ENCODE assay signal across 14 cellular contexts in genomic region chr2:20164061-20164733, GRCh38.
A peak's percentile ranks its signal among the peaks of the same experiment; 100 is the strongest.
DNase-seq lines count a peak whose midpoint lies in the region; ATAC-seq, FAIRE-seq and TF ChIP-seq lines count a peak whose summit lies in the region.
"Had no signal": no experiment of that assay in that cellular context is flagged by ENCODE, and none has a peak within 500 bp of the region (broad histone marks: within the 10 kb centered on the region; RNA-seq: fewer than 3 reads in every experiment).

No MANE protein-coding gene starts in this region.

- no peaks in the 10 kb centered on the region for H3K36me3 Mint-ChIP-seq in endodermal cell (ENCODE audit: low read depth)

- peak overlapping the region; percentile 0 to 81; a peak in 4 of 6 replicates for H3K27ac ChIP-seq in A549
- no peak overlapping the region for H3K27ac ChIP-seq in endodermal cell (ENCODE audit: low read depth, low read length)
- no peak overlapping the region for H3K27ac ChIP-seq in OCI-LY7 (ENCODE audit: low read depth, low read length, poor library complexity, severe bottlenecking)
- H3K27ac ChIP-seq: heart right ventricle, lower lobe of right lung had no signal

- no peaks in the 10 kb centered on the region for H3K4me1 Mint-ChIP-seq in endodermal cell
- H3K4me1 Mint-ChIP-seq: activated CD4-positive, alpha-beta T cell treated with anti-CD3 and anti-CD28 coated beads, Interleukin-2, amount 10 ng/mL, durations not matched to agents 24 days and 14 days had no signal

- intact Hi-C loops in OCI-LY7 (cut with micrococcal nuclease; ENCODE audit: unreplicated experiment): no loop called here

- H3K4me2 ChIP-seq in A549 (no peak overlapping the region), OCI-LY7 (ENCODE audit: low read length) (no peak overlapping the region)

- H3K4me3 Mint-ChIP-seq in endodermal cell: no peak overlapping the region
- H3K4me3 Mint-ChIP-seq: activated CD4-positive, alpha-beta T cell treated with anti-CD3 and anti-CD28 coated beads, Interleukin-2, amount 10 ng/mL, durations not matched to agents 24 days and 14 days; CD4-positive, alpha-beta T cell had no signal

- CTCF ChIA-PET in A549 (lab: Yijun Ruan, JAX): interaction anchor here (1.2 to 3.5 kb wide), 6 partner anchors 12 to 61 kb away, joined by 3 to 11 read pairs (median 4); partner anchors contain the start of gene SDC1
- CTCF ChIA-PET in OCI-LY7 (lab: Charles Lee; ENCODE audit: unreplicated experiment): no interaction called here

- H3K27me3 Mint-ChIP-seq in endodermal cell (ENCODE audit: insufficient read depth): no peaks in the 10 kb centered on the region

- H4K20me1 ChIP-seq in OCI-LY7 (ENCODE audit: insufficient read depth, low read length): no peaks in the 10 kb centered on the region

- POLR2A ChIA-PET in A549 (lab: Yijun Ruan, JAX): no interaction called here
- POLR2A ChIA-PET in OCI-LY7 (lab: Charles Lee): no interaction called here

- H3K27ac Mint-ChIP-seq in endodermal cell: no peak overlapping the region
- H3K27ac Mint-ChIP-seq: activated CD4-positive, alpha-beta T cell treated with anti-CD3 and anti-CD28 coated beads, Interleukin-2, amount 10 ng/mL, durations not matched to agents 24 days and 14 days; CD4-positive, alpha-beta T cell had no signal

- H3K9ac ChIP-seq in endodermal cell (ENCODE audit: extremely low read depth, low read length, poor library complexity, severe bottlenecking): no peak overlapping the region

- H3K36me3 ChIP-seq in endodermal cell (ENCODE audit: control insufficient read depth, insufficient read depth, low read length) (no peaks in the 10 kb centered on the region), OCI-LY7 (ENCODE audit: insufficient read depth, low read length) (no peaks in the 10 kb centered on the region)
- H3K36me3 ChIP-seq: heart right ventricle, lower lobe of right lung had no signal

- no peak for FAIRE-seq in A549 (lab: Jason Lieb, UNC)

- TF ChIP-seq CTCF in A549 (IDR thresholded peaks at IDR 0.05) (no peak), endodermal cell (conservative IDR thresholded peaks at IDR 0.05) (no peak), OCI-LY7 (conservative IDR thresholded peaks at IDR 0.05; ENCODE audit: low read length) (no peak)

- no peak for TF ChIP-seq EP300 in A549 (IDR thresholded peaks at IDR 0.05)

- TF ChIP-seq RAD21 in A549 (conservative IDR thresholded peaks at IDR 0.05 in 1 of 2, IDR thresholded peaks at IDR 0.05 in 1 of 2): no peak

- no peaks in the 10 kb centered on the region for H3K9me2 ChIP-seq in OCI-LY7 (ENCODE audit: insufficient read depth, low read length)

- BruUV-seq in OCI-LY7 (replicated peaks; lab: Mats Ljungman, UMichigan): no TSS peak

- 75% methylated on average over 9 of the region's 10 CpGs for WGBS in A549 (ENCODE audit: missing lambda C conversion rate)
- 70 to 80% methylated on average over 5 to 10 of the region's 10 CpGs for WGBS in endodermal cell (ENCODE audit: insufficient coverage in 1 of 2, insufficient read length in 1 of 2), 2 experiments

- H3K9me3 ChIP-seq in A549 (peaks cover 7% of the 10 kb centered on the region; the same call in 1 of the 3 replicates), endodermal cell (ENCODE audit: control insufficient read depth, low read length) (no peaks in the 10 kb centered on the region), OCI-LY7 (ENCODE audit: low read length) (no peaks in the 10 kb centered on the region)
- H3K9me3 ChIP-seq: heart right ventricle, lower lobe of right lung had no signal

- DNase-seq in A549 (ENCODE audit: low read depth in 1 of 2, low spot score in 1 of 2) (peak; percentile 58 to 64), DMS53 treated with DMSO at 0.1 percent for 48 hours (lab: John Stamatoyannopoulos, UW; ENCODE audit: unreplicated experiment) (peak; percentile 41), NCI-H69 (lab: John Stamatoyannopoulos, UW) (peak; percentile 9), endodermal cell (peak; percentile 70), OCI-LY7 (ENCODE audit: low spot score) (no peak)
- no peak for DNase-seq in activated CD4-positive, alpha-beta T cell treated with anti-CD3 and anti-CD28 coated beads for 4 hours
- DNase-seq: activated CD4-positive, alpha-beta T cell treated with anti-CD3 and anti-CD28 coated beads, Interleukin-2, amount 10 ng/mL, durations not matched to agents 24 days and 14 days; CD4-positive, alpha-beta T cell; heart right ventricle; lower lobe of right lung; NCI-H1694; SIG-M5 had no signal

- H3K4me3 ChIP-seq in A549: no peak overlapping the region
- H3K4me3 ChIP-seq in endodermal cell (ENCODE audit: low read length): no peak overlapping the region
- no peak overlapping the region for H3K4me3 ChIP-seq in OCI-LY7 (ENCODE audit: low read depth, low read length, poor library complexity, severe bottlenecking)
- H3K4me3 ChIP-seq: heart right ventricle, lower lobe of right lung had no signal

- TF ChIP-seq POLR2A in A549 (IDR thresholded peaks at IDR 0.05; ENCODE audit: low read length): no peak

- ATAC-seq in A549 (peak; percentile 57 to 66), GM18502 (IDR thresholded peaks at IDR 0.05; ENCODE audit: poor library complexity, unreplicated experiment) (no peak), GM18868 (IDR thresholded peaks at IDR 0.05; ENCODE audit: unreplicated experiment) (no peak)
- ATAC-seq: heart right ventricle had no signal

- H3K9me3 Mint-ChIP-seq in endodermal cell: no peaks in the 10 kb centered on the region
- H3K9me3 Mint-ChIP-seq: activated CD4-positive, alpha-beta T cell treated with anti-CD3 and anti-CD28 coated beads, Interleukin-2, amount 10 ng/mL, durations not matched to agents 24 days and 14 days; CD4-positive, alpha-beta T cell had no signal

- H2AFZ ChIP-seq in OCI-LY7 (ENCODE audit: low read length): no peak overlapping the region

- H3K4me1 ChIP-seq in A549 (peaks cover 29% of the 10 kb centered on the region), endodermal cell (ENCODE audit: control insufficient read depth, insufficient read depth, low read length) (no peaks in the 10 kb centered on the region), OCI-LY7 (ENCODE audit: insufficient read depth, low read length, poor library complexity, severe bottlenecking) (no peaks in the 10 kb centered on the region)
- H3K4me1 ChIP-seq: heart right ventricle, lower lobe of right lung had no signal

- no peaks in the 10 kb centered on the region for H3K79me2 ChIP-seq in OCI-LY7 (ENCODE audit: insufficient read depth, low read depth, low read length)

- no peaks in the 10 kb centered on the region for H3K27me3 ChIP-seq in endodermal cell (ENCODE audit: control insufficient read depth, insufficient read depth, low read length, poor library complexity, severe bottlenecking)

TF ChIP-seq in A549, 52 proteins besides CTCF, POLR2A, EP300 and RAD21:
- TF ChIP-seq EHF (CRISPR knock-in tag; IDR thresholded peaks at IDR 0.05) (no peak), JUNB (IDR thresholded peaks at IDR 0.05) (no peak), RNF2 (IDR thresholded peaks at IDR 0.05; ENCODE audit: borderline replicate concordance, low read depth) (no peak), NFE2L2 (conservative IDR thresholded peaks at IDR 0.05; ENCODE audit: low read length) (no peak), TP53 (CRISPR knock-in tag; IDR thresholded peaks at IDR 0.05) (no peak), HDAC2 (IDR thresholded peaks at IDR 0.05) (no peak), KDM5A (IDR thresholded peaks at IDR 0.05) (no peak), ZNF302 (CRISPR knock-in tag; IDR thresholded peaks at IDR 0.05) (no peak), KDM1A (IDR thresholded peaks at IDR 0.05; ENCODE audit: low read depth) (no peak), PHF8 (IDR thresholded peaks at IDR 0.05; ENCODE audit: borderline replicate concordance, low read depth) (no peak)
- TF ChIP-seq, protein P1, sequence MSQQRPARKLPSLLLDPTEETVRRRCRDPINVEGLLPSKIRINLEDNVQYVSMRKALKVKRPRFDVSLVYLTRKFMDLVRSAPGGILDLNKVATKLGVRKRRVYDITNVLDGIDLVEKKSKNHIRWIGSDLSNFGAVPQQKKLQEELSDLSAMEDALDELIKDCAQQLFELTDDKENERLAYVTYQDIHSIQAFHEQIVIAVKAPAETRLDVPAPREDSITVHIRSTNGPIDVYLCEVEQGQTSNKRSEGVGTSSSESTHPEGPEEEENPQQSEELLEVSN (IDR thresholded peaks at IDR 0.05; ENCODE audit: borderline replicate concordance, low read depth): no peak
- TF ChIP-seq, protein P2, sequence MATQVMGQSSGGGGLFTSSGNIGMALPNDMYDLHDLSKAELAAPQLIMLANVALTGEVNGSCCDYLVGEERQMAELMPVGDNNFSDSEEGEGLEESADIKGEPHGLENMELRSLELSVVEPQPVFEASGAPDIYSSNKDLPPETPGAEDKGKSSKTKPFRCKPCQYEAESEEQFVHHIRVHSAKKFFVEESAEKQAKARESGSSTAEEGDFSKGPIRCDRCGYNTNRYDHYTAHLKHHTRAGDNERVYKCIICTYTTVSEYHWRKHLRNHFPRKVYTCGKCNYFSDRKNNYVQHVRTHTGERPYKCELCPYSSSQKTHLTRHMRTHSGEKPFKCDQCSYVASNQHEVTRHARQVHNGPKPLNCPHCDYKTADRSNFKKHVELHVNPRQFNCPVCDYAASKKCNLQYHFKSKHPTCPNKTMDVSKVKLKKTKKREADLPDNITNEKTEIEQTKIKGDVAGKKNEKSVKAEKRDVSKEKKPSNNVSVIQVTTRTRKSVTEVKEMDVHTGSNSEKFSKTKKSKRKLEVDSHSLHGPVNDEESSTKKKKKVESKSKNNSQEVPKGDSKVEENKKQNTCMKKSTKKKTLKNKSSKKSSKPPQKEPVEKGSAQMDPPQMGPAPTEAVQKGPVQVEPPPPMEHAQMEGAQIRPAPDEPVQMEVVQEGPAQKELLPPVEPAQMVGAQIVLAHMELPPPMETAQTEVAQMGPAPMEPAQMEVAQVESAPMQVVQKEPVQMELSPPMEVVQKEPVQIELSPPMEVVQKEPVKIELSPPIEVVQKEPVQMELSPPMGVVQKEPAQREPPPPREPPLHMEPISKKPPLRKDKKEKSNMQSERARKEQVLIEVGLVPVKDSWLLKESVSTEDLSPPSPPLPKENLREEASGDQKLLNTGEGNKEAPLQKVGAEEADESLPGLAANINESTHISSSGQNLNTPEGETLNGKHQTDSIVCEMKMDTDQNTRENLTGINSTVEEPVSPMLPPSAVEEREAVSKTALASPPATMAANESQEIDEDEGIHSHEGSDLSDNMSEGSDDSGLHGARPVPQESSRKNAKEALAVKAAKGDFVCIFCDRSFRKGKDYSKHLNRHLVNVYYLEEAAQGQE (IDR thresholded peaks at IDR 0.05): no peak
TF ChIP-seq in A549: peak in this region for 0.

Comparison
In these comparisons a context has a peak if more than half of its experiments do, and no peak if none do; other contexts are left out.
1. ATAC-seq: peak in A549 (2 of 2); none in GM18502 (single experiment) and GM18868 (single experiment).
2. DNase-seq: peak in A549 (2 of 2), DMS53 treated with DMSO at 0.1 percent for 48 hours (single experiment), NCI-H69 (single experiment) and endodermal cell (single experiment); none in OCI-LY7 (single experiment) and activated CD4-positive, alpha-beta T cell treated with anti-CD3 and anti-CD28 coated beads for 4 hours (0 of 2).
3. H3K27ac ChIP-seq: peak in A549 (2 of 2); none in endodermal cell (single experiment) and OCI-LY7 (single experiment).